24 cellular contexts compared by ENCODE assay signal in the genomic region with DNA sequence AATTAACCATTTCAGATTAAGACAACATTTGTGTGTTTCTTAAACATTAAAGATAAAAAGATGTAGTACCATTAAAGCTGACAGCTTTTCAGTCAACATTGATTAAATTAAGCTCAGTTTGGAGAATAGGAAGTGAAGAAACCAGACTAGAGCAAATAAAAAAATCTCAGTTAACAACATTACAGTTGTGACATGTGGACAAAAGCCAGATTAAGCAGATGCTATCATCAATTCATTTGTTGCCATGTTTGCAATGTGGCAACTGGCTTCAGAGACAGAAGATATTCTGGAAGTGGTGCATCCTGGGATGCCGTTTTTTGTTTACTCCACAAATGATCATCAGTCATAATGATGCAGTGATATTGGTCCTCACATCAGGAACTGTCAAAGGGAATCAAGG.
DNase-seq lines count a peak whose midpoint lies in the region; ATAC-seq, FAIRE-seq and TF ChIP-seq lines count a peak whose summit lies in the region.
"Had no signal": no experiment of that assay in that cellular context is flagged by ENCODE, and none has a peak within 500 bp of the region (broad histone marks: within the 10 kb centered on the region; RNA-seq: fewer than 3 reads in every experiment).

No MANE protein-coding gene starts in this region.

- dilution Hi-C loops in endothelial cell of umbilical vein (cut with MboI; ENCODE audit: extremely low pct_ligation_motif_present, low sequenced_read_pairs) = no loop called here

- H4K20me1 ChIP-seq in endothelial cell of umbilical vein (replicated peaks; ENCODE audit: control insufficient read depth, extremely low read depth, insufficient read depth, low read length) = no peaks in the 10 kb centered on the region

- H3K9me3 ChIP-seq in A549 (no peaks in the 10 kb centered on the region), BE2C (no peaks in the 10 kb centered on the region), endothelial cell of umbilical vein (replicated peaks; ENCODE audit: control insufficient read depth, insufficient read depth, low read length) (no peaks in the 10 kb centered on the region)
- H3K9me3 ChIP-seq: HAP-1, neutrophil had no signal

- H3K27me3 ChIP-seq in BE2C = no peaks in the 10 kb centered on the region
- H3K27me3 ChIP-seq in endothelial cell of umbilical vein (ENCODE audit: control insufficient read depth in 2 of 2, insufficient read depth in 2 of 2, low read length in 2 of 2) = no peaks in the 10 kb centered on the region

- CTCF ChIA-PET in A549 (lab: Yijun Ruan, JAX) (interaction anchor here (0.8 to 3.1 kb wide), 6 partner anchors 10 to 384 kb away, joined by 3 to 17 read pairs (median 4); no protein-coding TSS in a partner anchor), endothelial cell of umbilical vein (lab: Charles Lee) (interaction anchor here (0.9 to 4.4 kb wide), 13 partner anchors 12 to 420 kb away, joined by 3 to 69 read pairs (median 4); no protein-coding TSS in a partner anchor)

- H3K9ac ChIP-seq in endothelial cell of umbilical vein (replicated peaks; ENCODE audit: extremely low read depth, insufficient read depth, low read length) = peak overlapping the region; percentile 9

- POLR2A ChIA-PET in A549 (lab: Yijun Ruan, JAX) (no interaction called here), endothelial cell of umbilical vein (lab: Charles Lee) (no interaction called here)

- H3K4me3 ChIP-seq in A549 = no peak overlapping the region
- H3K4me3 ChIP-seq in BE2C (ENCODE audit: low read depth, low read length) = no peak overlapping the region
- H3K4me3 ChIP-seq in endothelial cell of umbilical vein (replicated peaks in 1 of 3; ENCODE audit: insufficient read depth in 1 of 3, low read depth in 1 of 3, low read length in 3 of 3) = no peak overlapping the region
- H3K4me3 ChIP-seq: HAP-1 had no signal

- H3K27ac ChIP-seq in A549 (no peak overlapping the region), endothelial cell of umbilical vein (ENCODE audit: insufficient read depth, low read depth, low read length) (peak overlapping the region; percentile 37)
- H3K27ac ChIP-seq: neutrophil had no signal

- H3K4me1 ChIP-seq in A549 (peaks cover 13% of the 10 kb centered on the region), BE2C (peaks cover 21% of the 10 kb centered on the region), endothelial cell of umbilical vein (ENCODE audit: control insufficient read depth, extremely low read depth, insufficient read depth, low read length) (peaks cover 15% of the 10 kb centered on the region)
- H3K4me1 ChIP-seq: HAP-1 had no signal

- no peak for TF ChIP-seq RAD21 in A549 (conservative IDR thresholded peaks at IDR 0.05 in 1 of 2, IDR thresholded peaks at IDR 0.05 in 1 of 2)

- H2AFZ ChIP-seq in endothelial cell of umbilical vein (ENCODE audit: low read depth, low read length) = peak overlapping the region; percentile 73

- no peaks in the 10 kb centered on the region for H3K79me2 ChIP-seq in endothelial cell of umbilical vein (ENCODE audit: control insufficient read depth, insufficient read depth, low read length)

- no peak for DNase-seq in A549 (ENCODE audit: low read depth in 1 of 2, low spot score in 1 of 2)
- DNase-seq in BE2C = peak; percentile 77
- peak; percentile 9 for DNase-seq in NCI-H774 (lab: John Stamatoyannopoulos, UW)
- no peak for DNase-seq in endothelial cell of umbilical vein (ENCODE audit: low read depth, low spot score)
- no peak for DNase-seq in anterior cingulate cortex (lab: John Stamatoyannopoulos, UW)
- DNase-seq: activated CD4-positive, alpha-beta T cell treated with anti-CD3 and anti-CD28 coated beads for 48 hours; activated gamma-delta T cell treated with Interleukin-2 at 50 U/mL for 16 hours; activated T-cell treated with anti-CD3 and anti-CD28 coated beads, Interleukin-2, amount 50 U/mL, for 24 hours; CD4-positive, CD25-positive, alpha-beta regulatory T cell; central memory CD4-positive, alpha-beta T cell; DMS79; GDM1; islet precursor cell; left ventricle myocardium superior; naive B cell; NCI-H524 treated with DMSO at 0.1 percent for 48 hours; stimulated activated CD4-positive, alpha-beta T cell treated with anti-CD3 and anti-CD28 coated beads, Interleukin-4, amount 100 ng/mL, for 24 hours; substantia nigra had no signal

- no peaks in the 10 kb centered on the region for H3K9me1 ChIP-seq in endothelial cell of umbilical vein (replicated peaks; ENCODE audit: control insufficient read depth, extremely low read depth, insufficient read depth, low read length)

- ATAC-seq in A549 = no peak
- ATAC-seq in HG03460 (IDR thresholded peaks at IDR 0.05; ENCODE audit: unreplicated experiment) = no peak
- ATAC-seq in HG03469 (IDR thresholded peaks at IDR 0.05; ENCODE audit: unreplicated experiment) = no peak
- ATAC-seq: left ventricle myocardium superior; sciatic nerve; stimulated activated effector memory CD8-positive, alpha-beta T cell treated with anti-CD3 and anti-CD28 coated beads, Interleukin-12 subunit alpha, Interleukin-12 subunit beta, amount 100 ng/mL, for 72 hours had no signal

- WGBS in A549 (ENCODE audit: missing lambda C conversion rate) = 26% methylated on average over 1 of the region's 1 CpG

- TF ChIP-seq EP300 in A549 (IDR thresholded peaks at IDR 0.05) = no peak

- H3K36me3 ChIP-seq in BE2C = no peaks in the 10 kb centered on the region
- no peaks in the 10 kb centered on the region for H3K36me3 ChIP-seq in endothelial cell of umbilical vein (ENCODE audit: control insufficient read depth in 2 of 2, extremely low read depth in 1 of 2, insufficient read depth in 2 of 2, low read length in 2 of 2)
- H3K36me3 ChIP-seq: HAP-1, neutrophil had no signal

- intact Hi-C loops in endothelial cell of umbilical vein (cut with micrococcal nuclease) = loop anchor here (5.0 kb wide), 1 partner anchor 338 kb away; no protein-coding TSS in a partner anchor

- TF ChIP-seq CTCF in A549 (IDR thresholded peaks at IDR 0.05) (no peak), BE2C (IDR thresholded peaks at IDR 0.05; ENCODE audit: low read depth, low read length) (no peak), endothelial cell of umbilical vein (IDR thresholded peaks at IDR 0.05; ENCODE audit: extremely low read depth in 1 of 2, insufficient read depth in 1 of 2, low read depth in 1 of 2, low read length in 2 of 2) (no peak)

- TF ChIP-seq POLR2A in A549 (IDR thresholded peaks at IDR 0.05; ENCODE audit: low read length) = no peak
- no peak for TF ChIP-seq POLR2A in endothelial cell of umbilical vein (IDR thresholded peaks at IDR 0.05; ENCODE audit: low read depth, low read length)

- no peak for FAIRE-seq in A549 (lab: Jason Lieb, UNC)
- FAIRE-seq in endothelial cell of umbilical vein (lab: Jason Lieb, UNC) = no peak

- H3K4me2 ChIP-seq in A549 = peak overlapping the region; percentile 8; the same call in 1 of the 3 replicates
- peak overlapping the region; percentile 42 for H3K4me2 ChIP-seq in endothelial cell of umbilical vein (ENCODE audit: insufficient read depth, low read length)

- no TSS peak for BruUV-seq in endothelial cell of umbilical vein (replicated peaks; lab: Mats Ljungman, UMichigan)

TF ChIP-seq in A549, 52 proteins besides CTCF, POLR2A, EP300 and RAD21 (continues in another document):
- TF ChIP-seq FOXS1 (CRISPR knock-in tag; IDR thresholded peaks at IDR 0.05) (no peak), RCOR1 (IDR thresholded peaks at IDR 0.05; ENCODE audit: low read depth, low read length) (no peak), EHMT2 (IDR thresholded peaks at IDR 0.05; ENCODE audit: low read depth) (no peak), TP53 (CRISPR knock-in tag; IDR thresholded peaks at IDR 0.05) (no peak), RFX5 (IDR thresholded peaks at IDR 0.05) (no peak), FOSB (CRISPR knock-in tag; IDR thresholded peaks at IDR 0.05) (no peak), ESRRA (IDR thresholded peaks at IDR 0.05; ENCODE audit: borderline replicate concordance, low read length) (no peak), MYC (IDR thresholded peaks at IDR 0.05; ENCODE audit: borderline replicate concordance, low read length) (no peak), CHD2 (IDR thresholded peaks at IDR 0.05; ENCODE audit: low read length, partially characterized antibody) (no peak), HDAC2 (IDR thresholded peaks at IDR 0.05) (no peak), HOXB5 (CRISPR knock-in tag; IDR thresholded peaks at IDR 0.05) (no peak), EHF (CRISPR knock-in tag; IDR thresholded peaks at IDR 0.05) (no peak), HEYL (CRISPR knock-in tag; IDR thresholded peaks at IDR 0.05) (no peak), ZNF302 (CRISPR knock-in tag; IDR thresholded peaks at IDR 0.05) (no peak)

TF ChIP-seq in endothelial cell of umbilical vein, 7 proteins besides CTCF, POLR2A, EP300 and RAD21:
- TF ChIP-seq, protein P1, sequence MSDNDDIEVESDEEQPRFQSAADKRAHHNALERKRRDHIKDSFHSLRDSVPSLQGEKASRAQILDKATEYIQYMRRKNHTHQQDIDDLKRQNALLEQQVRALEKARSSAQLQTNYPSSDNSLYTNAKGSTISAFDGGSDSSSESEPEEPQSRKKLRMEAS (IDR thresholded peaks at IDR 0.05; ENCODE audit: insufficient read depth, insufficient read length) = no peak
- TF ChIP-seq FOS (IDR thresholded peaks at IDR 0.05; ENCODE audit: borderline replicate concordance, insufficient read depth, low read length) (no peak), MYC (IDR thresholded peaks at IDR 0.05; ENCODE audit: low read depth, low read length) (no peak), EZH2 (IDR thresholded peaks at IDR 0.05; ENCODE audit: borderline replicate concordance, low read depth, low read length, severe bottlenecking) (no peak), POLR2AphosphoS5 (IDR thresholded peaks at IDR 0.05; ENCODE audit: insufficient read depth, low read depth, low read length) (no peak), GATA2 (IDR thresholded peaks at IDR 0.05; ENCODE audit: insufficient read depth, insufficient read length, low read depth, low read length) (no peak), JUN (IDR thresholded peaks at IDR 0.05; ENCODE audit: borderline replicate concordance, insufficient read depth, insufficient read length, low read depth) (no peak)

Comparison
In these comparisons a context has a peak if more than half of its experiments do, and no peak if none do; other contexts are left out.
1. DNase-seq: peak in BE2C (single experiment) and NCI-H774 (single experiment); none in A549 (0 of 2), endothelial cell of umbilical vein (single experiment) and anterior cingulate cortex (0 of 58).